32 cellular contexts compared by ENCODE assay signal in genomic region chr1:209395169-209395568, GRCh38.
DNase-seq lines count a peak whose midpoint lies in the region; ATAC-seq, FAIRE-seq and TF ChIP-seq lines count a peak whose summit lies in the region.
"Had no signal": no experiment of that assay in that cellular context is flagged by ENCODE, and none has a peak within 500 bp of the region (broad histone marks: within the 10 kb centered on the region; RNA-seq: fewer than 3 reads in every experiment).

No MANE protein-coding gene starts in this region.

- no peak overlapping the region for H2BK120ac ChIP-seq in H1 (replicated peaks; ENCODE audit: low read depth, low read length)
- peak overlapping the region; percentile 83 for H2BK120ac ChIP-seq in mesendoderm (ENCODE audit: low read depth, low read length)

- H2AK5ac ChIP-seq in H1 (ENCODE audit: low read depth, low read length) (no peak overlapping the region), mesendoderm (ENCODE audit: low read length) (peak overlapping the region; percentile 97)

- H4K20me1 ChIP-seq in SK-N-SH (ENCODE audit: insufficient read depth) (no peaks in the 10 kb centered on the region), H1 (replicated peaks in 1 of 2; ENCODE audit: control insufficient read depth in 1 of 2, insufficient read depth in 2 of 2, low read length in 2 of 2) (no peaks in the 10 kb centered on the region)

- ATAC-seq in SK-N-SH treated with all-trans-retinoic acid at 6 μM for 48 hours: no peak
- ATAC-seq in T-helper 17 cell: no peak
- no peak for ATAC-seq in HG02588 (IDR thresholded peaks at IDR 0.05; ENCODE audit: unreplicated experiment)

- TF ChIP-seq POLR2A in H1 (IDR thresholded peaks at IDR 0.05; ENCODE audit: control extremely low read depth in 1 of 2, low read depth in 2 of 2, low read length in 2 of 2): no peak

- no peak for TF ChIP-seq CTCF in SK-N-SH (IDR thresholded peaks at IDR 0.05)
- no peak for TF ChIP-seq CTCF in H1 (IDR thresholded peaks at IDR 0.05; ENCODE audit: control extremely low read depth in 1 of 3, insufficient read depth in 1 of 3, low read depth in 1 of 3, low read length in 3 of 3)
- TF ChIP-seq CTCF in type B pancreatic cell (conservative IDR thresholded peaks at IDR 0.05): no peak

- DNase-seq in SK-N-SH (peak; percentile 32), H1 (ENCODE audit: low read depth in 1 of 2, low spot score in 2 of 2) (no peak), mesendoderm (no peak), type B pancreatic cell (ENCODE audit: extremely low spot score, unreplicated experiment) (no peak), T-helper 17 cell (no peak), hepatic stellate cell (ENCODE audit: low spot score) (no peak)
- DNase-seq: activated CD4-positive, alpha-beta T cell treated with anti-CD3 and anti-CD28 coated beads for 4 hours; activated CD8-positive, alpha-beta memory T cell treated with anti-CD3 and anti-CD28 coated beads for 24 hours; activated naive CD4-positive, alpha-beta T cell; activated T-cell treated with anti-CD3 and anti-CD28 coated beads, Interleukin-2, amount 50 U/mL, for 1 hour; brain microvascular endothelial cell; COR-L47; DMS79; effector CD8-positive, alpha-beta T cell; GOT3; NCI-H1092; NCI-H2029 treated with DMSO at 0.1 percent for 48 hours; NCI-H510A; nucleus accumbens; PC-9; retina; SHP77; small intestine; stimulated activated CD4-positive, alpha-beta T cell treated with anti-CD3 and anti-CD28 coated beads, Interleukin-2, amount 100 ng/mL, for 24 hours; substantia nigra; SW 1271 had no signal

- H3K27ac ChIP-seq in SK-N-SH (ENCODE audit: low read depth in 2 of 2, low read length in 1 of 2): peak overlapping the region in 1 of 2 experiments; percentile 3; a peak in 1 of 4 replicates
- H3K27ac ChIP-seq in H1 (ENCODE audit: low read depth, low read length): no peak overlapping the region
- H3K27ac ChIP-seq in mesendoderm (ENCODE audit: low read depth, low read length): no peak overlapping the region
- H3K27ac ChIP-seq: brain microvascular endothelial cell, esophagus muscularis mucosa, PC-9 had no signal

- TF ChIP-seq RAD21 in SK-N-SH (IDR thresholded peaks at IDR 0.05; ENCODE audit: low read length) (no peak), H1 (IDR thresholded peaks at IDR 0.05 in 1 of 2, conservative IDR thresholded peaks at IDR 0.05 in 1 of 2; ENCODE audit: low read depth in 2 of 2, low read length in 2 of 2) (no peak)

- H3K9me3 ChIP-seq in SK-N-SH (no peaks in the 10 kb centered on the region), H1 (ENCODE audit: insufficient read depth in 2 of 2, low read depth in 1 of 2, low read length in 1 of 2) (no peaks in the 10 kb centered on the region), T-helper 17 cell (ENCODE audit: control insufficient read depth, low read length, poor library complexity, severe bottlenecking) (no peaks in the 10 kb centered on the region)
- H3K9me3 ChIP-seq: esophagus muscularis mucosa had no signal

- H3F3A ChIP-seq in SK-N-SH (replicated peaks; ENCODE audit: insufficient read depth): no peaks in the 10 kb centered on the region

- H4K91ac ChIP-seq in H1 (replicated peaks; ENCODE audit: insufficient read length, low read length): peak overlapping the region; percentile 35

- H3K4me3 Mint-ChIP-seq in type B pancreatic cell (peak overlapping the region; percentile 35), T-helper 17 cell (no peak overlapping the region)

- H3K4me1 Mint-ChIP-seq in type B pancreatic cell (ENCODE audit: unreplicated experiment) (peaks cover 32% of the 10 kb centered on the region), T-helper 17 cell (no peaks in the 10 kb centered on the region)

- H2BK12ac ChIP-seq in H1 (ENCODE audit: low read depth, low read length): peak overlapping the region; percentile 91

- no peaks in the 10 kb centered on the region for H3K9me2 ChIP-seq in SK-N-SH

- H4K5ac ChIP-seq in H1 (ENCODE audit: insufficient read length, low read depth, low read length): no peak overlapping the region
- no peak overlapping the region for H4K5ac ChIP-seq in mesendoderm (ENCODE audit: low read length)

- no peak for FAIRE-seq in H1 (lab: Jason Lieb, UNC)
- FAIRE-seq: A204.1, small intestine, TTC549 had no signal

- TF ChIP-seq EP300 in SK-N-SH (IDR thresholded peaks at IDR 0.05; ENCODE audit: borderline replicate concordance in 1 of 2, low read depth in 1 of 2, low read length in 1 of 2): no peak
- TF ChIP-seq EP300 in H1 (IDR thresholded peaks at IDR 0.05; ENCODE audit: borderline replicate concordance in 1 of 2, low read depth in 2 of 2, low read length in 2 of 2): no peak

- no peaks in the 10 kb centered on the region for H3K36me3 Mint-ChIP-seq in type B pancreatic cell
- peaks cover 2% of the 10 kb centered on the region for H3K36me3 Mint-ChIP-seq in T-helper 17 cell (ENCODE audit: low read depth)

- H4K8ac ChIP-seq in H1 (ENCODE audit: extremely low read depth, insufficient read depth, low read length) (no peak overlapping the region), mesendoderm (ENCODE audit: low read depth, low read length) (peak overlapping the region; percentile 7)

- H2BK15ac ChIP-seq in H1 (ENCODE audit: low read length) (0 out of 2 replicates have a peak overlapping the region, but pooled peaks have one; percentile 46), mesendoderm (replicated peaks; ENCODE audit: low read depth) (no peak overlapping the region)

- POLR2A ChIA-PET in SK-N-SH (lab: Yijun Ruan, JAX) (no interaction called here), H1 (lab: Charles Lee; ENCODE audit: partially characterized antibody) (no interaction called here)

- H3K27ac Mint-ChIP-seq in type B pancreatic cell: peak overlapping the region; percentile 53
- H3K27ac Mint-ChIP-seq in T-helper 17 cell: no peak overlapping the region

- no peak overlapping the region for H3K9ac ChIP-seq in SK-N-SH
- H3K9ac ChIP-seq in H1 (replicated peaks in 1 of 4; ENCODE audit: extremely low read depth in 1 of 4, low read depth in 3 of 4, low read length in 3 of 4): no peak overlapping the region
- H3K9ac ChIP-seq in mesendoderm (ENCODE audit: low read length): peak overlapping the region; percentile 10

- no peak overlapping the region for H3K4me3 ChIP-seq in SK-N-SH (ENCODE audit: low read depth in 2 of 2, low read length in 1 of 2)
- no peak overlapping the region for H3K4me3 ChIP-seq in H1 (ENCODE audit: extremely low read depth in 1 of 4, insufficient read depth in 2 of 4, low read depth in 3 of 4, low read length in 4 of 4)
- H3K4me3 ChIP-seq in mesendoderm (ENCODE audit: low read length): no peak overlapping the region
- H3K4me3 ChIP-seq: esophagus muscularis mucosa, lung, PC-9 had no signal

- H3K4me1 ChIP-seq in SK-N-SH (ENCODE audit: control insufficient read depth in 1 of 2, insufficient read depth in 2 of 2, low read depth in 1 of 2, low read length in 1 of 2) (peaks cover 9 to 25% of the 10 kb centered on the region in 2 experiments; a peak in 2 of 4 replicates), H1 (replicated peaks in 1 of 4; ENCODE audit: control insufficient read depth in 3 of 4, insufficient read depth in 4 of 4, low read length in 3 of 4) (peaks cover 3 to 8% (median 6%) of the 10 kb centered on the region in 4 experiments; a peak in 6 of 7 replicates), mesendoderm (ENCODE audit: control insufficient read depth, low read depth, low read length) (peaks cover 24% of the 10 kb centered on the region)

- no peaks in the 10 kb centered on the region for H3K27me3 Mint-ChIP-seq in type B pancreatic cell
- H3K27me3 Mint-ChIP-seq in T-helper 17 cell: peaks cover 47% of the 10 kb centered on the region

- H3K79me1 ChIP-seq in H1 (ENCODE audit: low read depth, low read length): no peaks in the 10 kb centered on the region
- no peaks in the 10 kb centered on the region for H3K79me1 ChIP-seq in mesendoderm (ENCODE audit: low read length)

- H2AFZ ChIP-seq in SK-N-SH (ENCODE audit: low read depth) (peak overlapping the region; percentile 61; the same call in 1 of the 2 replicates), H1 (ENCODE audit: low read length) (peak overlapping the region; percentile 27)
- H2AFZ ChIP-seq: PC-9 had no signal

- H3K56ac ChIP-seq in H1 (replicated peaks; ENCODE audit: insufficient read length, low read depth, low read length) (no peak overlapping the region), mesendoderm (ENCODE audit: low read length) (peak overlapping the region; percentile 79)

- H3K14ac ChIP-seq in H1 (ENCODE audit: insufficient read length): no peak overlapping the region

- H3K23me2 ChIP-seq in H1 (ENCODE audit: low read depth, low read length): no peaks in the 10 kb centered on the region

- peak overlapping the region; percentile 50; the same call in 1 of the 2 replicates for H2BK20ac ChIP-seq in H1 (ENCODE audit: low read length)

- H3K4me2 ChIP-seq in SK-N-SH (no peak overlapping the region), H1 (ENCODE audit: insufficient read depth in 1 of 2, low read depth in 2 of 2, low read length in 2 of 2) (no peak overlapping the region), mesendoderm (ENCODE audit: low read length) (no peak overlapping the region)
- H3K4me2 ChIP-seq: PC-9 had no signal

- H3K18ac ChIP-seq in H1 (ENCODE audit: extremely low read depth, low read length) (no peak overlapping the region), mesendoderm (ENCODE audit: low read length) (peak overlapping the region; percentile 96)

- H3K27me3 ChIP-seq in SK-N-SH (ENCODE audit: insufficient read depth) (no peaks in the 10 kb centered on the region), H1 (replicated peaks in 1 of 4; ENCODE audit: control insufficient read depth in 3 of 4, extremely low read depth in 1 of 4, insufficient read depth in 3 of 4, low read length in 3 of 4) (no peaks in the 10 kb centered on the region), mesendoderm (ENCODE audit: insufficient read depth, low read length, poor library complexity) (no peaks in the 10 kb centered on the region)
- H3K27me3 ChIP-seq: brain microvascular endothelial cell had no signal

- CTCF ChIA-PET in SK-N-SH (lab: Yijun Ruan, JAX) (interaction anchor here (0.8 to 1.2 kb wide), 3 partner anchors 9 to 40 kb away, joined by 3 to 6 read pairs (median 3); no protein-coding TSS in a partner anchor), H1 (lab: Charles Lee; ENCODE audit: partially characterized antibody) (interaction anchor here (0.6 to 1.8 kb wide), 5 partner anchors 8 to 113 kb away, joined by 3 to 4 read pairs (median 3); no protein-coding TSS in a partner anchor)

- no peak overlapping the region for H2BK5ac ChIP-seq in H1 (ENCODE audit: low read depth, low read length)
- peak overlapping the region; percentile 66 for H2BK5ac ChIP-seq in mesendoderm (ENCODE audit: low read length)

- 34% methylated on average over 7 of the region's 7 CpGs for WGBS in SK-N-SH (ENCODE audit: low lambda C conversion rate)
- WGBS in H1 (ENCODE audit: extremely low coverage in 1 of 2, insufficient coverage in 1 of 2, insufficient read length in 1 of 2, insufficient replicate concordance in 2 of 2, low coverage in 1 of 2, low lambda C conversion rate in 2 of 2, missing lambda C conversion rate in 1 of 2), 2 experiments: 66% methylated on average over 7 of the region's 7 CpGs; no CpG with 5 or more reads in 1 of the 2 experiments
- no CpG with 5 or more reads among the region's 7 CpGs for WGBS in mesendoderm (ENCODE audit: extremely low coverage, insufficient coverage, low lambda C conversion rate)

- H3K9me3 Mint-ChIP-seq in type B pancreatic cell: no peaks in the 10 kb centered on the region

- H3K36me3 ChIP-seq in SK-N-SH (replicated peaks in 1 of 2; ENCODE audit: control insufficient read depth in 1 of 2, insufficient read depth in 2 of 2, low read length in 1 of 2): no peaks in the 10 kb centered on the region
- no peaks in the 10 kb centered on the region for H3K36me3 ChIP-seq in H1 (ENCODE audit: control insufficient read depth in 2 of 4, insufficient read depth in 4 of 4, low read length in 3 of 4)
- no peaks in the 10 kb centered on the region for H3K36me3 ChIP-seq in mesendoderm (ENCODE audit: control insufficient read depth, insufficient read depth, low read length)
- H3K36me3 ChIP-seq: brain microvascular endothelial cell, esophagus muscularis mucosa had no signal

- no peaks in the 10 kb centered on the region for H3K79me2 ChIP-seq in SK-N-SH (ENCODE audit: insufficient read depth)
- no peaks in the 10 kb centered on the region for H3K79me2 ChIP-seq in H1 (ENCODE audit: control insufficient read depth in 1 of 2, insufficient read depth in 2 of 2, low read length in 2 of 2)
- H3K79me2 ChIP-seq in mesendoderm (ENCODE audit: control insufficient read depth, insufficient read depth, low read length): no peaks in the 10 kb centered on the region

- H3K4ac ChIP-seq in H1 (replicated peaks; ENCODE audit: insufficient read length, low read depth, low read length) (no peak overlapping the region), mesendoderm (ENCODE audit: low read depth, low read length) (no peak overlapping the region)

- H3K23ac ChIP-seq in H1 (ENCODE audit: insufficient read length) (no peak overlapping the region), mesendoderm (ENCODE audit: low read length) (peak overlapping the region; percentile 83)
